In the genomic region with DNA sequence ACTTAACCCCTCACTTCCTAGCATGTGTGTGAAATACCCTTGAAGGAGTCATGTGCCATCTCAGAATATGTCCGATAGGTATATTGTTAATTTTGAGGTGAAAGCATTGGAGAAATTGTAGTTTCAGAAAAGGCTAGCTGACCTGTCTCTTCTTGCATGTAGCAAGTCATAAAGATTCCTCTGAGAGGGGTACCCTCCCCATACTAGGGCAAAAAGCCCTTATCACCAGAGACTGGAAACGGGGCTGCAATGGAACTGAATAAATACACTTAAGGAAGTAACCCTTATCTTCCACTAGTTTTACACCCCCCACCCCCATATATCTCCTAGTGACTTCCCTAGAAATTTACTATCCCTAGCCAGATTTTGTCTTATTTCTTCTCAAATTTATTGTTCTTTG, we compare ENCODE assay signal across 11 cellular contexts. TPM values are rescaled to one million over a fixed set of nuclear protein-coding genes. Genes with fewer than 3 reads are reported as not detected.
DNase-seq lines count a peak whose midpoint lies in the region; ATAC-seq, FAIRE-seq and TF ChIP-seq lines count a peak whose summit lies in the region.
"Had no signal": no experiment of that assay in that cellular context is flagged by ENCODE, and none has a peak within 500 bp of the region (broad histone marks: within the 10 kb centered on the region; RNA-seq: fewer than 3 reads in every experiment).

No MANE protein-coding gene starts in this region.

- H3K27me3 ChIP-seq in DND-41 (ENCODE audit: insufficient read depth, low read length, poor library complexity) = no peaks in the 10 kb centered on the region
- H3K27me3 ChIP-seq in psoas muscle (ENCODE audit: insufficient read depth in 3 of 3, low read length in 2 of 3) = no peaks in the 10 kb centered on the region
- H3K27me3 ChIP-seq in ovary = no peaks in the 10 kb centered on the region

- CTCF ChIA-PET in RWPE1 (lab: Yijun Ruan, JAX) = interaction anchor here (0.7 kb wide), 2 partner anchors 53 to 938 kb away, joined by 6 to 7 read pairs; no protein-coding TSS in a partner anchor

- H3K9ac ChIP-seq in DND-41 (ENCODE audit: low read depth, low read length) = peak overlapping the region; percentile 81; the same call in 1 of the 2 replicates

- POLR2A ChIA-PET in RWPE1 (lab: Yijun Ruan, JAX; ENCODE audit: low non-redundant PET) = no interaction called here

- 81 to 86% (median 82%) methylated on average over 2 of the region's 2 CpGs for WGBS in psoas muscle, 3 donors
- WGBS in ovary, 3 donors = 38 to 65% (median 56%) methylated on average over 2 of the region's 2 CpGs

- peak overlapping the region; percentile 98; the same call in 1 of the 2 replicates for H2AFZ ChIP-seq in DND-41 (ENCODE audit: low read depth, low read length)

- H3K4me3 ChIP-seq in DND-41 (ENCODE audit: low read depth in 1 of 2, low read length in 2 of 2) = peak overlapping the region in 1 of 2 experiments; percentile 96; a peak in 2 of 4 replicates
- H3K4me3 ChIP-seq in psoas muscle = peak overlapping the region; percentile 93
- H3K4me3 ChIP-seq in ovary = no peak overlapping the region

- no peak for DNase-seq in DND-41
- DNase-seq in RWPE1 (ENCODE audit: low spot score) = no peak
- DNase-seq in epithelial cell of prostate (ENCODE audit: low read depth, low spot score) = no peak
- DNase-seq in psoas muscle = no peak
- no peak for DNase-seq in GM12891 (ENCODE audit: insufficient read length, low spot score)
- no peak for DNase-seq in ovary
- no peak for DNase-seq in SW 1271 (lab: John Stamatoyannopoulos, UW)
- DNase-seq: activated CD4-positive, alpha-beta T cell treated with anti-CD3 and anti-CD28 coated beads for 4 hours; left colon had no signal

- FAIRE-seq in GM12891 (lab: Jason Lieb, UNC) = no peak
- FAIRE-seq: GM18507 had no signal

- TF ChIP-seq POLR2A in GM12891 (IDR thresholded peaks at IDR 0.05; ENCODE audit: low read depth, low read length) = no peak
- no peak for TF ChIP-seq POLR2A in ovary (IDR thresholded peaks at IDR 0.05)

- ATAC-seq in DND-41 (ENCODE audit: insufficient read depth, low read depth) (no peak), psoas muscle (no peak), GM18861 (IDR thresholded peaks at IDR 0.05; ENCODE audit: unreplicated experiment) (no peak)

- TF ChIP-seq CTCF in DND-41 (IDR thresholded peaks at IDR 0.05; ENCODE audit: borderline replicate concordance, extremely low read depth, low read length, poor library complexity, severe bottlenecking) (no peak), RWPE1 (conservative IDR thresholded peaks at IDR 0.05; ENCODE audit: low read depth) (no peak), psoas muscle (IDR thresholded peaks at IDR 0.05) (no peak), ovary (IDR thresholded peaks at IDR 0.05) (no peak)

- H3K79me2 ChIP-seq in DND-41 (ENCODE audit: insufficient read depth, low read length) = peaks cover 33% of the 10 kb centered on the region

- H4K20me1 ChIP-seq in DND-41 (ENCODE audit: insufficient read depth, low read length) = peaks cover 3% of the 10 kb centered on the region; the same call in 1 of the 2 replicates

- H3K4me1 ChIP-seq in DND-41 (ENCODE audit: insufficient read depth, low read length) = peaks cover 38% of the 10 kb centered on the region
- H3K4me1 ChIP-seq in psoas muscle = peaks cover 7% of the 10 kb centered on the region
- H3K4me1 ChIP-seq in ovary (ENCODE audit: insufficient read depth) = peaks cover 2% of the 10 kb centered on the region

- H3K36me3 ChIP-seq in DND-41 (ENCODE audit: insufficient read depth, low read length) = peaks cover 16% of the 10 kb centered on the region
- H3K36me3 ChIP-seq in psoas muscle (ENCODE audit: insufficient read depth in 1 of 2, low read depth in 1 of 2) = peaks cover 5 to 29% of the 10 kb centered on the region in 2 donors
- no peaks in the 10 kb centered on the region for H3K36me3 ChIP-seq in ovary

- H3K27ac ChIP-seq in DND-41 (ENCODE audit: low read length) = no peak overlapping the region
- peak overlapping the region; percentile 90 for H3K27ac ChIP-seq in RWPE1
- H3K27ac ChIP-seq in epithelial cell of prostate = peak overlapping the region; percentile 97
- H3K27ac ChIP-seq in psoas muscle = peak overlapping the region; percentile 87
- peak overlapping the region in 1 of 2 donors; percentile 79 for H3K27ac ChIP-seq in ovary

- intact Hi-C loops in psoas muscle (cut with DNase I) = loop anchor here (5.0 kb wide), 2 partner anchors 136 to 151 kb away; a partner anchor contains a TSS
- intact Hi-C loops in ovary (cut with DNase I) = loop anchor here in 2 of 4 donors (2.0 to 5.0 kb wide), 2 partner anchors 151 kb away; a partner anchor contains a TSS

- peak overlapping the region; percentile 78 for H3K4me2 ChIP-seq in DND-41 (ENCODE audit: insufficient read depth, low read length)

- no peak for TF ChIP-seq EP300 in ovary (IDR thresholded peaks at IDR 0.05)

- no peaks in the 10 kb centered on the region for H3K9me3 ChIP-seq in DND-41 (ENCODE audit: insufficient read depth, low read length, severe bottlenecking)
- no peaks in the 10 kb centered on the region for H3K9me3 ChIP-seq in psoas muscle
- no peaks in the 10 kb centered on the region for H3K9me3 ChIP-seq in ovary

TF ChIP-seq in GM12891, 5 proteins besides CTCF, POLR2A, EP300 and RAD21:
- TF ChIP-seq POU2F2 (IDR thresholded peaks at IDR 0.05; ENCODE audit: low read depth, low read length) = no peak
- no peak for TF ChIP-seq POLR2AphosphoS5 (IDR thresholded peaks at IDR 0.05; ENCODE audit: low read depth, low read length)
- TF ChIP-seq SPI1 (IDR thresholded peaks at IDR 0.05; ENCODE audit: low read depth, low read length) = no peak
- TF ChIP-seq PAX5 (IDR thresholded peaks at IDR 0.05; ENCODE audit: insufficient read depth, low read length, severe bottlenecking) = no peak
- no peak for TF ChIP-seq TAF1 (IDR thresholded peaks at IDR 0.05; ENCODE audit: low read depth, low read length)

RNA-seq across cellular contexts. Expression of a gene that starts 1.8 kb away (rescaled TPM):
- total RNA-seq in psoas muscle (10 to 100 TPM; 44.2 to 60.5 (median 55.5) TPM), ovary (100 to 1,000 TPM in 2 of 7 donors, 10 to 100 TPM in 5; 60.6 to 145 (median 76.8) TPM)
- polyA plus RNA-seq in psoas muscle (100 to 1,000 TPM in 1 of 3 donors, 10 to 100 TPM in 2; 68.2 to 116 (median 90.8) TPM), ovary (100 to 1,000 TPM; 115 to 120 TPM)
- 218 TPM for polyA plus RNA-seq in GM12891 (2012; ENCODE audit: low read depth, missing spikeins)

RNA-seq across cellular contexts. Expression of a gene that starts 6.8 kb away (rescaled TPM):
- 1 to 10 TPM; 1.3 to 5.0 (median 2.6) TPM for total RNA-seq in psoas muscle
- 1 to 10 TPM; 1.7 to 5.6 (median 3.7) TPM for polyA plus RNA-seq in psoas muscle
- polyA plus RNA-seq in GM12891 (2012; ENCODE audit: low read depth, missing spikeins) = 12.2 TPM
- 10 to 100 TPM in 4 of 7 donors, 1 to 10 TPM in 3; 1.6 to 28.1 (median 10.3) TPM for total RNA-seq in ovary
- polyA plus RNA-seq in ovary = 10 to 100 TPM; 10.2 to 15.1 TPM

RNA-seq across cellular contexts. Expression of a gene that starts 28.3 kb away (rescaled TPM):
- total RNA-seq in psoas muscle (1 to 10 TPM in 1 of 4 donors, under 1 TPM in 3; 0.46 to 1.8 (median 0.75) TPM), ovary (10 to 100 TPM in 1 of 7 donors, 1 to 10 TPM in 6; 3.9 to 11.0 (median 5.7) TPM)
- polyA plus RNA-seq in psoas muscle (1 to 10 TPM; 1.3 to 2.7 (median 2.1) TPM), ovary (1 to 10 TPM; 4.7 to 8.0 TPM)
- polyA plus RNA-seq in GM12891 (2012; ENCODE audit: low read depth, missing spikeins) = 0.40 TPM

RNA-seq across cellular contexts. Expression of a gene that starts 30.7 kb away (rescaled TPM):
- 10 to 100 TPM in 2 of 4 donors, 1 to 10 TPM in 2; 6.5 to 14.6 (median 9.7) TPM for total RNA-seq in psoas muscle
- polyA plus RNA-seq in psoas muscle = 10 to 100 TPM in 1 of 3 donors, 1 to 10 TPM in 2; 4.6 to 17.3 (median 5.0) TPM
- 3.9 TPM for polyA plus RNA-seq in GM12891 (2012; ENCODE audit: low read depth, missing spikeins)
- 10 to 100 TPM in 5 of 7 donors, 1 to 10 TPM in 2; 3.8 to 16.0 (median 12.1) TPM for total RNA-seq in ovary
- 1 to 10 TPM; 4.0 to 6.7 TPM for polyA plus RNA-seq in ovary

RNA-seq across cellular contexts. Expression of a gene that starts 45.3 kb away (rescaled TPM):
- total RNA-seq in psoas muscle (under 1 TPM in 3 of 4 donors, not detected in 1; 0.24 to 0.45 (median 0.34) TPM), ovary (1 to 10 TPM in 4 of 7 donors, under 1 TPM in 3; 0.50 to 4.4 (median 1.3) TPM)
- polyA plus RNA-seq in psoas muscle (1 to 10 TPM in 1 of 3 donors, under 1 TPM in 2; 0.18 to 1.2 (median 0.35) TPM), ovary (1 to 10 TPM in 1 of 2 donors, under 1 TPM in 1; 0.18 to 1.1 TPM)
- polyA plus RNA-seq in GM12891 (2012; ENCODE audit: low read depth, missing spikeins) = 0.87 TPM
- total RNA-seq: left colon had no signal
